ENCODE assay signal across 1 cellular context in the genomic region with DNA sequence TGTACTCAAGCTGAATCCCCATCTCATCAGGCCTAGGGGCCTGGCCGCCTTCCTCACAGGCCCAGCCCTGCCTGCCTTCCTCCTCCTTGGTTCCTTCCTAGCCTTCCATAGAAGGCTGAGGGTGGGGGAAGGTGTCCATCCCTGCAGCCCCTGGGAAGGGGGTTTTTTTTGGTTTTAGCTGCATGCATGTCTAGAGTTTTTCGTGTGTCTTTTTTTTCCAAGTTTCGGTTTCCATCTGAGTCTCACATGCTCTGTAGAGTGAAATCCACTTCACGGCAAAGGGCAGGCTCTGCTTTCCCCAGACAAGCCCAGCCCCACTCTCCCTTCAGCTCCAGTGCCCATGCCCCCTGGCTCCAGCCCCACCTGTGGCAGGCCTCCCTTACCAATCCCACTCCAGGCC.
TF ChIP-seq lines count a peak whose summit lies in the region.

No MANE protein-coding gene starts in this region.

TF ChIP-seq in GM12878, 131 proteins besides CTCF, POLR2A, EP300 and RAD21 (continued from another document):
- no peak for TF ChIP-seq HDAC2 (IDR thresholded peaks at IDR 0.05)
- TF ChIP-seq RCOR1 (conservative IDR thresholded peaks at IDR 0.05; ENCODE audit: low read depth, low read length), result no peak
- TF ChIP-seq SMARCA5 (IDR thresholded peaks at IDR 0.05), result no peak
- TF ChIP-seq SIX5 (IDR thresholded peaks at IDR 0.05; ENCODE audit: low read depth, low read length, severe bottlenecking), result no peak
- no peak for TF ChIP-seq STAT1 (conservative IDR thresholded peaks at IDR 0.05)
- TF ChIP-seq KDM1A (IDR thresholded peaks at IDR 0.05; ENCODE audit: borderline replicate concordance), result no peak
- TF ChIP-seq NR2F1 (conservative IDR thresholded peaks at IDR 0.05), result no peak
- no peak for TF ChIP-seq YBX1 (IDR thresholded peaks at IDR 0.05)
- TF ChIP-seq, protein P1, sequence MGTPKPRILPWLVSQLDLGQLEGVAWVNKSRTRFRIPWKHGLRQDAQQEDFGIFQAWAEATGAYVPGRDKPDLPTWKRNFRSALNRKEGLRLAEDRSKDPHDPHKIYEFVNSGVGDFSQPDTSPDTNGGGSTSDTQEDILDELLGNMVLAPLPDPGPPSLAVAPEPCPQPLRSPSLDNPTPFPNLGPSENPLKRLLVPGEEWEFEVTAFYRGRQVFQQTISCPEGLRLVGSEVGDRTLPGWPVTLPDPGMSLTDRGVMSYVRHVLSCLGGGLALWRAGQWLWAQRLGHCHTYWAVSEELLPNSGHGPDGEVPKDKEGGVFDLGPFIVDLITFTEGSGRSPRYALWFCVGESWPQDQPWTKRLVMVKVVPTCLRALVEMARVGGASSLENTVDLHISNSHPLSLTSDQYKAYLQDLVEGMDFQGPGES (IDR thresholded peaks at IDR 0.05), result no peak
- no peak for TF ChIP-seq RB1 (IDR thresholded peaks at IDR 0.05; ENCODE audit: borderline replicate concordance)
- no peak for TF ChIP-seq ZBED1 (IDR thresholded peaks at IDR 0.05; ENCODE audit: borderline replicate concordance)
- TF ChIP-seq, protein P2, sequence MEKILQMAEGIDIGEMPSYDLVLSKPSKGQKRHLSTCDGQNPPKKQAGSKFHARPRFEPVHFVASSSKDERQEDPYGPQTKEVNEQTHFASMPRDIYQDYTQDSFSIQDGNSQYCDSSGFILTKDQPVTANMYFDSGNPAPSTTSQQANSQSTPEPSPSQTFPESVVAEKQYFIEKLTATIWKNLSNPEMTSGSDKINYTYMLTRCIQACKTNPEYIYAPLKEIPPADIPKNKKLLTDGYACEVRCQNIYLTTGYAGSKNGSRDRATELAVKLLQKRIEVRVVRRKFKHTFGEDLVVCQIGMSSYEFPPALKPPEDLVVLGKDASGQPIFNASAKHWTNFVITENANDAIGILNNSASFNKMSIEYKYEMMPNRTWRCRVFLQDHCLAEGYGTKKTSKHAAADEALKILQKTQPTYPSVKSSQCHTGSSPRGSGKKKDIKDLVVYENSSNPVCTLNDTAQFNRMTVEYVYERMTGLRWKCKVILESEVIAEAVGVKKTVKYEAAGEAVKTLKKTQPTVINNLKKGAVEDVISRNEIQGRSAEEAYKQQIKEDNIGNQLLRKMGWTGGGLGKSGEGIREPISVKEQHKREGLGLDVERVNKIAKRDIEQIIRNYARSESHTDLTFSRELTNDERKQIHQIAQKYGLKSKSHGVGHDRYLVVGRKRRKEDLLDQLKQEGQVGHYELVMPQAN (conservative IDR thresholded peaks at IDR 0.05), result no peak
- no peak for TF ChIP-seq BMI1 (IDR thresholded peaks at IDR 0.05; ENCODE audit: borderline replicate concordance)
- no peak for TF ChIP-seq MEF2A (IDR thresholded peaks at IDR 0.05; ENCODE audit: insufficient read depth, low read depth, low read length)
- TF ChIP-seq GABPA (IDR thresholded peaks at IDR 0.05; ENCODE audit: low read depth), result no peak
- no peak for TF ChIP-seq WRNIP1 (IDR thresholded peaks at IDR 0.05; ENCODE audit: borderline replicate concordance, low read depth, low read length)
- TF ChIP-seq MYC (IDR thresholded peaks at IDR 0.05; ENCODE audit: insufficient read depth, insufficient read length, insufficient replicate concordance, low read length, severe bottlenecking), result no peak
- TF ChIP-seq EED (IDR thresholded peaks at IDR 0.05; ENCODE audit: low read depth), result peak; percentile 77
- TF ChIP-seq MTA3 (IDR thresholded peaks at IDR 0.05; ENCODE audit: borderline replicate concordance, low read length), result peak; percentile 47; the same call in 1 of the 2 replicates
- no peak for TF ChIP-seq ZZZ3 (IDR thresholded peaks at IDR 0.05; ENCODE audit: control insufficient read depth, insufficient read length, low read depth)
- no peak for TF ChIP-seq ZNF622 (IDR thresholded peaks at IDR 0.05)
- peak; percentile 24; the same call in 1 of the 2 replicates for TF ChIP-seq JUND (IDR thresholded peaks at IDR 0.05; ENCODE audit: low read depth, low read length)
- no peak for TF ChIP-seq SPI1 (IDR thresholded peaks at IDR 0.05; ENCODE audit: borderline replicate concordance, insufficient read depth, low read depth, low read length)
- peak; percentile 53; the same call in 1 of the 2 replicates for TF ChIP-seq ZNF384 (IDR thresholded peaks at IDR 0.05; ENCODE audit: borderline replicate concordance, low read depth, low read length)
- no peak for TF ChIP-seq POLR2AphosphoS5 (IDR thresholded peaks at IDR 0.05; ENCODE audit: low read length)
- peak; percentile 47; the same call in 1 of the 2 replicates for TF ChIP-seq FOXM1 (IDR thresholded peaks at IDR 0.05; ENCODE audit: low read depth, low read length)
- peak; percentile 52 for TF ChIP-seq RUNX3 (IDR thresholded peaks at IDR 0.05; ENCODE audit: low read length)
- TF ChIP-seq, protein P3, sequence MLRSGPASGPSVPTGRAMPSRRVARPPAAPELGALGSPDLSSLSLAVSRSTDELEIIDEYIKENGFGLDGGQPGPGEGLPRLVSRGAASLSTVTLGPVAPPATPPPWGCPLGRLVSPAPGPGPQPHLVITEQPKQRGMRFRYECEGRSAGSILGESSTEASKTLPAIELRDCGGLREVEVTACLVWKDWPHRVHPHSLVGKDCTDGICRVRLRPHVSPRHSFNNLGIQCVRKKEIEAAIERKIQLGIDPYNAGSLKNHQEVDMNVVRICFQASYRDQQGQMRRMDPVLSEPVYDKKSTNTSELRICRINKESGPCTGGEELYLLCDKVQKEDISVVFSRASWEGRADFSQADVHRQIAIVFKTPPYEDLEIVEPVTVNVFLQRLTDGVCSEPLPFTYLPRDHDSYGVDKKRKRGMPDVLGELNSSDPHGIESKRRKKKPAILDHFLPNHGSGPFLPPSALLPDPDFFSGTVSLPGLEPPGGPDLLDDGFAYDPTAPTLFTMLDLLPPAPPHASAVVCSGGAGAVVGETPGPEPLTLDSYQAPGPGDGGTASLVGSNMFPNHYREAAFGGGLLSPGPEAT (IDR thresholded peaks at IDR 0.05; ENCODE audit: low read depth), result peak; percentile 22; the same call in 1 of the 2 replicates
- no peak for TF ChIP-seq ASH2L (IDR thresholded peaks at IDR 0.05; ENCODE audit: borderline replicate concordance, low read depth)
- no peak for TF ChIP-seq NBN (IDR thresholded peaks at IDR 0.05)
TF ChIP-seq in GM12878: peak in this region for 11.
